18 cellular contexts compared by ENCODE assay signal in the genomic region with DNA sequence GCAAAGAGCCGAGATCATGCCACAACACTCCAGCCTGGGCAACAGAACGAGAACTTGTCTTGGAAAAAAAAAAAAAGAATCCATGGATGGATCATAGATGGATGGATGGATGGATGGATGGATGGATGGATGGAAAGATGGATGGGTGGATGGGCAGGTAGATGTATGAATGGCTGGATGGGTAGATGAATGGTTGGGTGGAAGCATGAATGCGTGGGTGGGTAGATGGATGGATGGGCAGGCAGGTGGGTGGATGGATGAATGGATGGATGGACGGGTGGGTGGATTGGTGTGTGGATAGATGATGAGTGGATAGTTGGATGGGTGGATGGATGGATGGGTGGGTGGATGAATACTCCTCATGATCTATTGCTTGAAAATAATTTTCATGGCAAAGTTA. TPM values are rescaled to one million over a fixed set of nuclear protein-coding genes. Genes with fewer than 3 reads are reported as not detected.
DNase-seq lines count a peak whose midpoint lies in the region; ATAC-seq and TF ChIP-seq lines count a peak whose summit lies in the region.
"Had no signal": no experiment of that assay in that cellular context is flagged by ENCODE, and none has a peak within 500 bp of the region (broad histone marks: within the 10 kb centered on the region; RNA-seq: fewer than 3 reads in every experiment).

No MANE protein-coding gene starts in this region.

- H3K27ac ChIP-seq in right atrium auricular region: peak overlapping the region; percentile 89 to 97
- peak overlapping the region; percentile 93 to 96 (median 96) for H3K27ac ChIP-seq in gastroesophageal sphincter
- H3K27ac ChIP-seq in rectal smooth muscle tissue (ENCODE audit: low read depth, low read length): peak overlapping the region; percentile 96
- peak overlapping the region in 1 of 2 donors; percentile 9 for H3K27ac ChIP-seq in aorta (ENCODE audit: low read depth in 1 of 2, low read length in 2 of 2)
- H3K27ac ChIP-seq in CD4-positive, alpha-beta T cell (ENCODE audit: low read depth, low read length): no peak overlapping the region

- no peak for TF ChIP-seq CTCF in right atrium auricular region (IDR thresholded peaks at IDR 0.05)
- TF ChIP-seq CTCF in gastroesophageal sphincter (IDR thresholded peaks at IDR 0.05): no peak
- no peak for TF ChIP-seq CTCF in CD4-positive, alpha-beta T cell (IDR thresholded peaks at IDR 0.05)

- intact Hi-C loops in left cardiac atrium (cut with DNase I) (loop anchor here (5.0 kb wide), 2 partner anchors 33 to 68 kb away; no protein-coding TSS in a partner anchor), aorta (cut with DNase I) (loop anchor here in 1 of 2 donors (5.0 to 10.0 kb wide), 3 partner anchors 33 to 1649 kb away; partner anchors contain the start of gene SNX21)
- intact Hi-C loops in CD4-positive, alpha-beta T cell (cut with DNase I, micrococcal nuclease): loop anchor here (5.0 kb wide), 2 partner anchors 33 to 438 kb away; no protein-coding TSS in a partner anchor

- peaks cover 15% of the 10 kb centered on the region for H3K36me3 ChIP-seq in right atrium auricular region
- H3K36me3 ChIP-seq in gastroesophageal sphincter: no peaks in the 10 kb centered on the region
- no peaks in the 10 kb centered on the region for H3K36me3 ChIP-seq in rectal smooth muscle tissue (ENCODE audit: control insufficient read depth, insufficient read depth, low read length)
- H3K36me3 ChIP-seq in aorta (ENCODE audit: control insufficient read depth in 1 of 2, insufficient read depth in 2 of 2, low read length in 1 of 2): no peaks in the 10 kb centered on the region
- H3K36me3 ChIP-seq: upper lobe of left lung had no signal

- CTCF ChIA-PET in activated CD8-positive, alpha-beta T cell treated with anti-CD3 and anti-CD28 coated beads, Interleukin-2, amount 10 ng/mL, durations not matched to agents 7 days and 5 days (lab: Charles Lee): interaction anchor here (0.9 to 2.4 kb wide), 3 partner anchors 10 to 125 kb away, joined by 4 to 9 read pairs (median 6); no protein-coding TSS in a partner anchor
- CTCF ChIA-PET in CD4-positive, alpha-beta T cell (lab: Charles Lee): no interaction called here

- peaks cover 17% of the 10 kb centered on the region for H3K4me1 Mint-ChIP-seq in activated CD8-positive, alpha-beta T cell treated with anti-CD3 and anti-CD28 coated beads, Interleukin-2, amount 10 ng/mL, durations not matched to agents 7 days and 5 days (ENCODE audit: low read depth)
- peaks cover 10% of the 10 kb centered on the region for H3K4me1 Mint-ChIP-seq in CD4-positive, alpha-beta T cell (ENCODE audit: low read depth)

- ATAC-seq in left cardiac atrium (no peak), gastroesophageal sphincter (no peak), aorta (ENCODE audit: low FRiP score) (no peak), GM19452 (IDR thresholded peaks at IDR 0.05; ENCODE audit: unreplicated experiment) (no peak)
- no peak for ATAC-seq in activated CD8-positive, alpha-beta T cell treated with anti-CD3 and anti-CD28 coated beads, Interleukin-2, amount 10 ng/mL, durations not matched to agents 7 days and 5 days
- no peak for ATAC-seq in CD4-positive, alpha-beta T cell (ENCODE audit: poor library complexity)
- ATAC-seq: CD8-positive, alpha-beta T cell had no signal

- DNase-seq in right atrium auricular region (ENCODE audit: low spot score): peak; percentile 34
- no peak for DNase-seq in left cardiac atrium
- no peak for DNase-seq in aorta
- no peak for DNase-seq in activated CD8-positive, alpha-beta T cell treated with anti-CD3 and anti-CD28 coated beads, Interleukin-2, amount 10 ng/mL, durations not matched to agents 7 days and 5 days
- DNase-seq in CD4-positive, alpha-beta T cell: no peak
- DNase-seq: ACHN; activated CD4-positive, alpha-beta T cell treated with anti-CD3 and anti-CD28 coated beads for 4 hours; activated naive CD4-positive, alpha-beta T cell treated with anti-CD3 and anti-CD28 coated beads for 36 hours; CD8-positive, alpha-beta T cell; DND-41; H7; Karpas-422; NCI-H1105 treated with DMSO at 0.1 percent for 48 hours had no signal

- H3K27me3 ChIP-seq in right atrium auricular region (no peaks in the 10 kb centered on the region), gastroesophageal sphincter (no peaks in the 10 kb centered on the region), rectal smooth muscle tissue (ENCODE audit: control insufficient read depth, insufficient read depth, low read length) (no peaks in the 10 kb centered on the region), aorta (ENCODE audit: control insufficient read depth in 1 of 2, insufficient read depth in 2 of 2, low read length in 1 of 2) (no peaks in the 10 kb centered on the region)
- H3K27me3 ChIP-seq in CD4-positive, alpha-beta T cell (ENCODE audit: control insufficient read depth, insufficient read depth, low read length): peaks cover 61% of the 10 kb centered on the region

- POLR2A ChIA-PET in activated CD8-positive, alpha-beta T cell treated with anti-CD3 and anti-CD28 coated beads, Interleukin-2, amount 10 ng/mL, durations not matched to agents 7 days and 5 days (lab: Charles Lee): no interaction called here
- POLR2A ChIA-PET in CD4-positive, alpha-beta T cell (lab: Charles Lee): no interaction called here

- WGBS in gastroesophageal sphincter (ENCODE audit: low coverage in 1 of 2), 2 donors: 38 to 41% methylated on average over 4 of the region's 4 CpGs
- WGBS in aorta, 2 donors: 34 to 46% methylated on average over 4 of the region's 4 CpGs

- H3K4me3 ChIP-seq in right atrium auricular region: peak overlapping the region; percentile 67 to 79
- peak overlapping the region; percentile 78 to 80 for H3K4me3 ChIP-seq in gastroesophageal sphincter
- peak overlapping the region; percentile 83 for H3K4me3 ChIP-seq in rectal smooth muscle tissue (ENCODE audit: low read length)
- H3K4me3 ChIP-seq in aorta (ENCODE audit: low read length in 2 of 2): peak overlapping the region; percentile 68 to 81

- no peak overlapping the region for H3K4me3 Mint-ChIP-seq in activated CD8-positive, alpha-beta T cell treated with anti-CD3 and anti-CD28 coated beads, Interleukin-2, amount 10 ng/mL, durations not matched to agents 7 days and 5 days
- H3K4me3 Mint-ChIP-seq in CD4-positive, alpha-beta T cell: no peak overlapping the region
- H3K4me3 Mint-ChIP-seq: activated naive CD4-positive, alpha-beta T cell treated with anti-CD3 and anti-CD28 coated beads for 36 hours; CD8-positive, alpha-beta T cell had no signal

- H3K27ac Mint-ChIP-seq in activated CD8-positive, alpha-beta T cell treated with anti-CD3 and anti-CD28 coated beads, Interleukin-2, amount 10 ng/mL, durations not matched to agents 7 days and 5 days: no peak overlapping the region
- H3K27ac Mint-ChIP-seq in CD4-positive, alpha-beta T cell: no peak overlapping the region
- H3K27ac Mint-ChIP-seq: activated naive CD4-positive, alpha-beta T cell treated with anti-CD3 and anti-CD28 coated beads for 36 hours; CD8-positive, alpha-beta T cell had no signal

- H3K36me3 Mint-ChIP-seq in activated CD8-positive, alpha-beta T cell treated with anti-CD3 and anti-CD28 coated beads, Interleukin-2, amount 10 ng/mL, durations not matched to agents 7 days and 5 days (ENCODE audit: low read depth): no peaks in the 10 kb centered on the region
- no peaks in the 10 kb centered on the region for H3K36me3 Mint-ChIP-seq in CD4-positive, alpha-beta T cell (ENCODE audit: low read depth)
- H3K36me3 Mint-ChIP-seq: CD8-positive, alpha-beta T cell had no signal

- H3K4me1 ChIP-seq in right atrium auricular region (peaks cover 0 to 60% of the 10 kb centered on the region in 2 donors), gastroesophageal sphincter (peaks cover 3 to 73% (median 5%) of the 10 kb centered on the region in 3 donors), rectal smooth muscle tissue (ENCODE audit: control insufficient read depth, insufficient read depth, low read length) (peaks cover 29% of the 10 kb centered on the region), aorta (ENCODE audit: control insufficient read depth in 1 of 2, insufficient read depth in 2 of 2, low read length in 2 of 2) (peaks cover 0 to 4% of the 10 kb centered on the region in 2 donors)

- no peak for TF ChIP-seq POLR2A in gastroesophageal sphincter (IDR thresholded peaks at IDR 0.05)

- H3K9me3 Mint-ChIP-seq in activated CD8-positive, alpha-beta T cell treated with anti-CD3 and anti-CD28 coated beads, Interleukin-2, amount 10 ng/mL, durations not matched to agents 7 days and 5 days (ENCODE audit: insufficient read depth): no peaks in the 10 kb centered on the region
- no peaks in the 10 kb centered on the region for H3K9me3 Mint-ChIP-seq in CD4-positive, alpha-beta T cell
- H3K9me3 Mint-ChIP-seq: activated naive CD4-positive, alpha-beta T cell treated with anti-CD3 and anti-CD28 coated beads for 36 hours; CD8-positive, alpha-beta T cell had no signal

- H3K9me3 ChIP-seq in right atrium auricular region (no peaks in the 10 kb centered on the region), gastroesophageal sphincter (no peaks in the 10 kb centered on the region), aorta (ENCODE audit: control insufficient read depth, low read length) (no peaks in the 10 kb centered on the region)
- H3K9me3 ChIP-seq in CD4-positive, alpha-beta T cell (ENCODE audit: control insufficient read depth, low read length): no peaks in the 10 kb centered on the region
- H3K9me3 ChIP-seq: upper lobe of left lung had no signal

- TF ChIP-seq EP300 in gastroesophageal sphincter (IDR thresholded peaks at IDR 0.05): no peak

- H3K9ac ChIP-seq in rectal smooth muscle tissue (ENCODE audit: low read length): no peak overlapping the region

- peaks cover 46% of the 10 kb centered on the region for H3K27me3 Mint-ChIP-seq in activated CD8-positive, alpha-beta T cell treated with anti-CD3 and anti-CD28 coated beads, Interleukin-2, amount 10 ng/mL, durations not matched to agents 7 days and 5 days (ENCODE audit: low read depth)
- H3K27me3 Mint-ChIP-seq in CD4-positive, alpha-beta T cell: peaks cover 86% of the 10 kb centered on the region

RNA-seq across cellular contexts. Expression of gene JPH2, which starts 1.4 kb away (rescaled TPM):
- total RNA-seq in right atrium auricular region (100 to 1,000 TPM; 131 to 168 TPM), left cardiac atrium (10 to 100 TPM; 78.3 to 93.5 TPM), gastroesophageal sphincter (100 to 1,000 TPM; 173 to 442 (median 242) TPM), aorta (100 to 1,000 TPM in 1 of 2 donors, 10 to 100 TPM in 1; 63.3 to 140 TPM)
- polyA plus RNA-seq in aorta: 10 to 100 TPM; 12.8 to 19.4 TPM
- under 1 TPM in 1 of 2 experiments, not detected in 1; 0.10 TPM for total RNA-seq in activated CD8-positive, alpha-beta T cell treated with anti-CD3 and anti-CD28 coated beads, Interleukin-2, amount 10 ng/mL, durations not matched to agents 7 days and 5 days
- not detected for total RNA-seq in CD4-positive, alpha-beta T cell
- total RNA-seq: activated naive CD4-positive, alpha-beta T cell treated with anti-CD3 and anti-CD28 coated beads for 36 hours; CD8-positive, alpha-beta T cell; mononuclear cell had no signal

RNA-seq across cellular contexts. Expression of gene OSER1, which starts 25.0 kb away (rescaled TPM):
- 10 to 100 TPM; 30.8 to 31.1 TPM for total RNA-seq in right atrium auricular region
- 10 to 100 TPM; 19.9 to 28.5 TPM for total RNA-seq in left cardiac atrium
- total RNA-seq in gastroesophageal sphincter: 10 to 100 TPM; 47.6 to 97.3 (median 70.3) TPM
- 10 to 100 TPM; 26.7 to 34.2 TPM for total RNA-seq in aorta
- 10 to 100 TPM; 29.2 to 54.1 TPM for polyA plus RNA-seq in aorta
- 10 to 100 TPM; 19.1 to 19.9 TPM for total RNA-seq in activated CD8-positive, alpha-beta T cell treated with anti-CD3 and anti-CD28 coated beads, Interleukin-2, amount 10 ng/mL, durations not matched to agents 7 days and 5 days
- 100 to 1,000 TPM; 172 TPM for total RNA-seq in CD4-positive, alpha-beta T cell

Comparison
In these comparisons a context has a peak if more than half of its experiments do, and no peak if none do; other contexts are left out.
1. RNA of gene JPH2, which starts 1.4 kb away (total RNA-seq): 173 to 442 TPM in gastroesophageal sphincter, 131 to 168 TPM in right atrium auricular region, 63.3 to 140 TPM in aorta and 78.3 to 93.5 TPM in left cardiac atrium; 0.10 TPM in activated CD8-positive, alpha-beta T cell treated with anti-CD3 and anti-CD28 coated beads, Interleukin-2, amount 10 ng/mL, durations not matched to agents 7 days and 5 days and not detected in CD4-positive, alpha-beta T cell; every median in the first group is over 10 times any median in the second.
2. Peak in every context shown above with its lines, with median percentiles within 50 percentile points of each other: H3K4me3 ChIP-seq.